8 cellular contexts compared by ENCODE assay signal in the genomic region with DNA sequence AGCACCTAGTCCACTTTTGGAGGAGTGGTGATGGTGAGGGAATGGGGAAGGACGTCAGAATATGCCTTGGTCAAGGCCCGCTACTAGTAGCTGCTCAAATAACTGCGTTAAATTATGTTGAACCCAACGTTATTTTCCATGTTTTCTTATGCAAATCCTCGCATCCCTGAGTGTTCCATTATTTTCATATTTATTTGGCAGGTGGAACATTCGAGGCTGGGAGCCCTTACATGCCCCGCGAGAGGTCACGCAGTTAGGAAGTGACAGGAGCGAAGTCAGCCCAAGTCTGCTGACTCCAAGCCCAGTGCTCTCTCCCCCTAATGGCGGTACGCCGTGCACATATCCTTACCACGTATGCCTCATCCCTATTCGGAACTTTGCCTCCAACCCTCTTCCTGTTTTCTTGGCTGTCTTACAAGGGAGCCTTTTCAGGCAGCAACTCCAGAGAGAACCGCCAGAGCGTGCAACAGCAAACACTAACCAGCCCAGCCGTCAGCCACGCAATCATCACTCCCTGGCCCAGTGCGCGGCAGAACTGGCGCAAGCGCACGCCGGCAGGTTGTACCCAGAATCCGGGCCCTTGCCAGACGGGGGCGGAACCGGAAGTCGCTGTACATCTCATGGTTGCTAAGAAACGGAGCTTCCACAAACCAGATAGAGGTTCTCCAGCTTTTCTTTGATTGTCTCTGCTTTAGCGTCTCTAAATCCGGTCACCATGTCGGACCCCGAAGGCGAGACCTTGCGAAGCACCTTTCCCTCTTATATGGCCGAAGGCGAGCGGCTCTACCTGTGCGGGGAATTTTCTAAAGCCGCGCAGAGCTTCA. TPM values are rescaled to one million over a fixed set of nuclear protein-coding genes. Genes with fewer than 3 reads are reported as not detected.
DNase-seq lines count a peak whose midpoint lies in the region; ATAC-seq and TF ChIP-seq lines count a peak whose summit lies in the region.

A gene with protein sequence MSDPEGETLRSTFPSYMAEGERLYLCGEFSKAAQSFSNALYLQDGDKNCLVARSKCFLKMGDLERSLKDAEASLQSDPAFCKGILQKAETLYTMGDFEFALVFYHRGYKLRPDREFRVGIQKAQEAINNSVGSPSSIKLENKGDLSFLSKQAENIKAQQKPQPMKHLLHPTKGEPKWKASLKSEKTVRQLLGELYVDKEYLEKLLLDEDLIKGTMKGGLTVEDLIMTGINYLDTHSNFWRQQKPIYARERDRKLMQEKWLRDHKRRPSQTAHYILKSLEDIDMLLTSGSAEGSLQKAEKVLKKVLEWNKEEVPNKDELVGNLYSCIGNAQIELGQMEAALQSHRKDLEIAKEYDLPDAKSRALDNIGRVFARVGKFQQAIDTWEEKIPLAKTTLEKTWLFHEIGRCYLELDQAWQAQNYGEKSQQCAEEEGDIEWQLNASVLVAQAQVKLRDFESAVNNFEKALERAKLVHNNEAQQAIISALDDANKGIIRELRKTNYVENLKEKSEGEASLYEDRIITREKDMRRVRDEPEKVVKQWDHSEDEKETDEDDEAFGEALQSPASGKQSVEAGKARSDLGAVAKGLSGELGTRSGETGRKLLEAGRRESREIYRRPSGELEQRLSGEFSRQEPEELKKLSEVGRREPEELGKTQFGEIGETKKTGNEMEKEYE (plus strand): TSS at position 609 of the 824 bp plus-strand sequence. CDS start 107 bp downstream, at position 716.

- POLR2A ChIA-PET in RWPE1 (lab: Yijun Ruan, JAX; ENCODE audit: low non-redundant PET), result interaction anchor here (0.6 to 0.8 kb wide), 4 partner anchors 9 to 66 kb away, joined by 3 to 5 read pairs (median 3); partner anchors contain the start of gene ACLY

- peak within 1 kb of the TSS; percentile 88 to 96 (median 91) for H3K4me3 Mint-ChIP-seq in nephron

- CTCF ChIA-PET in RWPE1 (lab: Yijun Ruan, JAX), result interaction anchor here (0.5 kb wide), 1 partner anchor 255 kb away, joined by 3 read pairs; no protein-coding TSS in a partner anchor

- H3K4me1 Mint-ChIP-seq in nephron, result peaks cover 14% of the 10 kb centered on the region

- H3K27ac Mint-ChIP-seq in nephron, result peak within 1 kb of the TSS; percentile 85 to 96 (median 91)

- DNase-seq in ELF-1 (ENCODE audit: low read depth, low spot score) (peak; percentile 97), H4 (ENCODE audit: low spot score) (peak; percentile 97), LoVo (ENCODE audit: low spot score) (peak; percentile 96), RWPE1 (ENCODE audit: low spot score) (peak; percentile 97), fibroblast of the aortic adventitia (ENCODE audit: low read depth) (peak; percentile 98)
- DNase-seq in activated T-helper 9 cell treated with anti-CD3 and anti-CD28 coated beads, Interleukin-2, amount 50 U/mL, for 16 hours (ENCODE audit: low read depth), result peak; percentile 94
- DNase-seq in stimulated activated naive CD8-positive, alpha-beta T cell treated with anti-CD3 and anti-CD28 coated beads, Interleukin-15, Interleukin-2, amounts not matched to agents 100 U/mL and 50 U/mL, for 24 hours, result peak; percentile 96

- H3K4me3 ChIP-seq in fibroblast of the aortic adventitia (ENCODE audit: low read depth, low read length), result peak within 1 kb of the TSS; percentile 74

- TF ChIP-seq CTCF in RWPE1 (conservative IDR thresholded peaks at IDR 0.05; ENCODE audit: low read depth) (no peak; the same call in 1 of the 2 replicates), fibroblast of the aortic adventitia (IDR thresholded peaks at IDR 0.05; ENCODE audit: insufficient read depth, low read length) (peak; percentile 63), nephron (IDR thresholded peaks at IDR 0.05; ENCODE audit: unreplicated experiment in 3 of 3) (peak; percentile 44 to 51 (median 50))

- no peaks in the 10 kb centered on the region for H3K36me3 Mint-ChIP-seq in nephron (ENCODE audit: low read depth)

- H3K27me3 Mint-ChIP-seq in nephron (ENCODE audit: low read depth), result no peaks in the 10 kb centered on the region

- peak within 1 kb of the TSS; percentile 92 for H3K27ac ChIP-seq in RWPE1

- peak; percentile 100 for ATAC-seq in stimulated activated naive CD8-positive, alpha-beta T cell treated with anti-CD3 and anti-CD28 coated beads, Interleukin-15, Interleukin-2, amounts not matched to agents 100 U/mL and 50 U/mL, for 24 hours

- H3K9me3 Mint-ChIP-seq in nephron, result no peaks in the 10 kb centered on the region

RNA-seq across cellular contexts. Expression of the gene that starts here (rescaled TPM):
- 1.2 and 1.4 TPM in 2 replicates for total RNA-seq in H4 (2014; rRNA removed; shearing (Covaris generic))
- 0.16 and 1.2 TPM in 2 replicates for total RNA-seq in fibroblast of the aortic adventitia (ENCODE audit: low replicate concordance)

Comparison
In these comparisons a context has a peak if more than half of its experiments do, and no peak if none do; other contexts are left out.
1. Peak in every context shown above with its lines: DNase-seq, ATAC-seq, H3K4me3 ChIP-seq and H3K27ac ChIP-seq.